In the genomic region with DNA sequence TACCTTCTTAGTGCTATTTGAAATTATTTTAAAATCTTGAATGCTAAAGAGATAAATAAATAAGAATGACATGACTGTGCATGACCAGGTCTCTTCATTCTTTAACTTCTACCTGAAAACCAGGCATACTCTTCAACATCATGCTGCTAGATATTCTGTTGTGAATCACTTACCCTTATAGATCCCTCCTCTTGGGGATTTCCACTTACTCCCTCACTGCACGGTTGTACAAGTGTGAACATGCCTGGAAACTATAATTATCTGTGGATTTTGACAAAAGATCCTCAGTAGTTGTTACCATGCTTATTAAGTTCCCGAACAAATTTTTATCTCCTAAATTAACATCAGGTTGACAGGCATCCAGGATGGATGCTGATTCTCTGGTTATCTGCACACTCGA, we compare ENCODE assay signal across 18 cellular contexts. TPM values are rescaled to one million over a fixed set of nuclear protein-coding genes. Genes with fewer than 3 reads are reported as not detected.
DNase-seq lines count a peak whose midpoint lies in the region; ATAC-seq and TF ChIP-seq lines count a peak whose summit lies in the region.
"Had no signal": no experiment of that assay in that cellular context is flagged by ENCODE, and none has a peak within 500 bp of the region (broad histone marks: within the 10 kb centered on the region; RNA-seq: fewer than 3 reads in every experiment).

No MANE protein-coding gene starts in this region.

- no peaks in the 10 kb centered on the region for H3K27me3 ChIP-seq in breast epithelium
- H3K27me3 ChIP-seq: BLaER1 had no signal

- H3K79me2 ChIP-seq in OCI-LY7 (ENCODE audit: insufficient read depth, low read depth, low read length) = no peaks in the 10 kb centered on the region

- peak overlapping the region; percentile 59 for H3K27ac Mint-ChIP-seq in MCF 10A (ENCODE audit: low read depth, unreplicated experiment)
- H3K27ac Mint-ChIP-seq: CD8-positive, alpha-beta T cell; IgD-negative memory B cell had no signal

- H3K36me3 ChIP-seq in breast epithelium (no peaks in the 10 kb centered on the region), OCI-LY7 (ENCODE audit: insufficient read depth, low read length) (no peaks in the 10 kb centered on the region)
- H3K36me3 ChIP-seq: BLaER1 had no signal

- no peaks in the 10 kb centered on the region for H3K9me3 Mint-ChIP-seq in MCF 10A (ENCODE audit: unreplicated experiment)

- POLR2A ChIA-PET in MCF 10A (lab: Yijun Ruan, JAX) (interaction anchor here (0.8 kb wide), 1 partner anchor 120 kb away, joined by 4 read pairs; no protein-coding TSS in a partner anchor), RWPE1 (lab: Yijun Ruan, JAX; ENCODE audit: low non-redundant PET) (no interaction called here), OCI-LY7 (lab: Charles Lee) (no interaction called here)

- TF ChIP-seq CTCF in MCF 10A (IDR thresholded peaks at IDR 0.05; ENCODE audit: unreplicated experiment) = no peak
- no peak for TF ChIP-seq CTCF in breast epithelium (IDR thresholded peaks at IDR 0.05)
- no peak for TF ChIP-seq CTCF in RWPE1 (conservative IDR thresholded peaks at IDR 0.05; ENCODE audit: low read depth)
- no peak for TF ChIP-seq CTCF in OCI-LY7 (conservative IDR thresholded peaks at IDR 0.05; ENCODE audit: low read length)

- intact Hi-C loops in MCF 10A (cut with micrococcal nuclease) (no loop called here), breast epithelium (cut with DNase I; ENCODE audit: low total_unique reads) (no loop called here), OCI-LY7 (cut with micrococcal nuclease; ENCODE audit: unreplicated experiment) (no loop called here)

- H3K9me3 ChIP-seq in breast epithelium = no peaks in the 10 kb centered on the region
- H3K9me3 ChIP-seq in OCI-LY7 (ENCODE audit: low read length) = no peaks in the 10 kb centered on the region
- H3K9me3 ChIP-seq: BLaER1 had no signal

- CTCF ChIA-PET in MCF 10A (lab: Yijun Ruan, JAX) (no interaction called here), RWPE1 (lab: Yijun Ruan, JAX) (interaction anchor here (0.6 kb wide), 1 partner anchor 799 kb away, joined by 4 read pairs; no protein-coding TSS in a partner anchor), OCI-LY7 (lab: Charles Lee; ENCODE audit: unreplicated experiment) (no interaction called here)

- no TSS peak for BruUV-seq in MCF 10A (replicated peaks; lab: Mats Ljungman, UMichigan)
- no TSS peak for BruUV-seq in OCI-LY7 (replicated peaks; lab: Mats Ljungman, UMichigan)

- TF ChIP-seq POLR2A in breast epithelium (IDR thresholded peaks at IDR 0.05) = no peak

- peak overlapping the region; percentile 6 for H3K4me3 Mint-ChIP-seq in MCF 10A (ENCODE audit: unreplicated experiment)
- H3K4me3 Mint-ChIP-seq: CD8-positive, alpha-beta T cell; IgD-negative memory B cell had no signal

- H3K36me3 Mint-ChIP-seq in MCF 10A (ENCODE audit: insufficient read depth, unreplicated experiment) = no peaks in the 10 kb centered on the region
- H3K36me3 Mint-ChIP-seq: CD8-positive, alpha-beta T cell; IgD-negative memory B cell had no signal

- H2AFZ ChIP-seq in OCI-LY7 (ENCODE audit: low read length) = no peak overlapping the region

- DNase-seq in MCF 10A (ENCODE audit: unreplicated experiment) = peak; percentile 23
- DNase-seq in breast epithelium (ENCODE audit: low spot score in 2 of 2) = no peak
- DNase-seq in RWPE1 (ENCODE audit: low spot score) = peak; percentile 25
- DNase-seq in OCI-LY7 (ENCODE audit: low spot score) = no peak
- DNase-seq: CD8-positive, alpha-beta T cell; DMS79; GOT3; NCI-H1436 treated with DMSO at 0.1 percent for 48 hours; NCI-H2081 treated with DMSO at 0.1 percent for 48 hours; NCI-H2227 treated with DMSO at 0.1 percent for 48 hours; NCI-H524 had no signal

- H3K4me1 ChIP-seq in breast epithelium (no peaks in the 10 kb centered on the region), OCI-LY7 (ENCODE audit: insufficient read depth, low read length, poor library complexity, severe bottlenecking) (no peaks in the 10 kb centered on the region)
- H3K4me1 ChIP-seq: BLaER1 had no signal

- peak; percentile 58 for ATAC-seq in esophagus mucosa
- no peak for ATAC-seq in HG03196 (IDR thresholded peaks at IDR 0.05; ENCODE audit: unreplicated experiment)
- no peak for ATAC-seq in HG03095 (IDR thresholded peaks at IDR 0.05; ENCODE audit: unreplicated experiment)
- no peak for ATAC-seq in GM21423 (IDR thresholded peaks at IDR 0.05; ENCODE audit: unreplicated experiment)
- ATAC-seq: CD8-positive, alpha-beta T cell had no signal

- H3K27me3 Mint-ChIP-seq in MCF 10A (ENCODE audit: insufficient read depth, unreplicated experiment) = no peaks in the 10 kb centered on the region
- H3K27me3 Mint-ChIP-seq: IgD-negative memory B cell had no signal

- H3K4me1 Mint-ChIP-seq in MCF 10A (ENCODE audit: insufficient read depth, unreplicated experiment) = peaks cover 11% of the 10 kb centered on the region
- H3K4me1 Mint-ChIP-seq: IgD-negative memory B cell had no signal

- no peaks in the 10 kb centered on the region for H4K20me1 ChIP-seq in OCI-LY7 (ENCODE audit: insufficient read depth, low read length)
- H4K20me1 ChIP-seq: BLaER1 had no signal

- H3K27ac ChIP-seq in breast epithelium (no peak overlapping the region), RWPE1 (no peak overlapping the region), OCI-LY7 (ENCODE audit: low read depth, low read length, poor library complexity, severe bottlenecking) (no peak overlapping the region)
- H3K27ac ChIP-seq: BLaER1 had no signal

- no peak overlapping the region for H3K4me2 ChIP-seq in OCI-LY7 (ENCODE audit: low read length)
- H3K4me2 ChIP-seq: BLaER1 had no signal

- no peaks in the 10 kb centered on the region for H3K9me2 ChIP-seq in OCI-LY7 (ENCODE audit: insufficient read depth, low read length)

- no peak overlapping the region for H3K4me3 ChIP-seq in breast epithelium
- H3K4me3 ChIP-seq in OCI-LY7 (ENCODE audit: low read depth, low read length, poor library complexity, severe bottlenecking) = no peak overlapping the region
- H3K4me3 ChIP-seq: BLaER1 had no signal

RNA-seq across cellular contexts. Expression of a gene that starts 54.3 kb away (rescaled TPM):
- total RNA-seq in MCF 10A (2022) = 3.5 and 3.6 TPM in 2 replicates
- 1 to 10 TPM; 4.2 to 8.2 (median 6.6) TPM for total RNA-seq in breast epithelium
- total RNA-seq in esophagus mucosa = 4.1 TPM
- not detected in 2 replicates for total RNA-seq in OCI-LY7 (2014; rRNA removed; shearing (Covaris generic))
- total RNA-seq in OCI-LY7 (2022) = not detected in 2 replicates
- total RNA-seq: CD8-positive, alpha-beta T cell; RPMI7951 had no signal

Comparison
In these comparisons a context has a peak if more than half of its experiments do, and no peak if none do; other contexts are left out.
1. DNase-seq: peak in MCF 10A (single experiment) and RWPE1 (single experiment); none in breast epithelium (0 of 2) and OCI-LY7 (single experiment).